ENCODE assay signal across 8 cellular contexts in genomic region chr2:120949027-120949956, GRCh38.
DNase-seq lines count a peak whose midpoint lies in the region; ATAC-seq and TF ChIP-seq lines count a peak whose summit lies in the region.
"Had no signal": no experiment of that assay in that cellular context is flagged by ENCODE, and none has a peak within 500 bp of the region (broad histone marks: within the 10 kb centered on the region; RNA-seq: fewer than 3 reads in every experiment).

No MANE protein-coding gene starts in this region.

- peaks cover 100% of the 10 kb centered on the region for H4K20me1 ChIP-seq in neural progenitor cell (ENCODE audit: low read depth)

- ATAC-seq in activated T-helper 17 cell treated with anti-CD3 and anti-CD28 coated beads, Interleukin-2, amount 50 U/mL, for 72 hours (replicated peaks): no peak
- no peak for ATAC-seq in HG03039 (IDR thresholded peaks at IDR 0.05; ENCODE audit: unreplicated experiment)

- H3K36me3 Mint-ChIP-seq in brain (no peaks in the 10 kb centered on the region), neural progenitor cell (peaks cover 9% of the 10 kb centered on the region)
- no peaks in the 10 kb centered on the region for H3K36me3 Mint-ChIP-seq in activated T-helper 17 cell treated with anti-CD3 and anti-CD28 coated beads, Interleukin-2, amount 50 U/mL, for 72 hours (ENCODE audit: low read depth)
- no peaks in the 10 kb centered on the region for H3K36me3 Mint-ChIP-seq in activated T-helper 1 cell treated with anti-CD3 and anti-CD28 coated beads, Interleukin-12 subunit alpha, Interleukin-12 subunit beta, Interleukin-2, Interleukin-4 antibody, amounts not matched to agents 30 ng/mL and 10 ng/mL and 1 ng/mL, durations not matched to agents 14 hours and 24 hours and 36 hours (ENCODE audit: low read depth)

- H3K9me3 Mint-ChIP-seq in brain: no peaks in the 10 kb centered on the region
- no peaks in the 10 kb centered on the region for H3K9me3 Mint-ChIP-seq in neural progenitor cell
- H3K9me3 Mint-ChIP-seq in activated T-helper 17 cell treated with anti-CD3 and anti-CD28 coated beads, Interleukin-2, amount 50 U/mL, for 72 hours: no peaks in the 10 kb centered on the region
- no peaks in the 10 kb centered on the region for H3K9me3 Mint-ChIP-seq in activated T-helper 1 cell treated with anti-CD3 and anti-CD28 coated beads, Interleukin-12 subunit alpha, Interleukin-12 subunit beta, Interleukin-2, Interleukin-4 antibody, amounts not matched to agents 30 ng/mL and 10 ng/mL and 1 ng/mL, durations not matched to agents 14 hours and 24 hours and 36 hours

- intact Hi-C loops in activated T-helper 1 cell treated with anti-CD3 and anti-CD28 coated beads, Interleukin-12 subunit alpha, Interleukin-12 subunit beta, Interleukin-2, Interleukin-4 antibody, amounts not matched to agents 30 ng/mL and 10 ng/mL and 1 ng/mL, durations not matched to agents 14 hours and 24 hours and 36 hours (cut with micrococcal nuclease): no loop called here

- peaks cover 5% of the 10 kb centered on the region for H3K79me2 ChIP-seq in neural progenitor cell (ENCODE audit: low read depth)

- H3K27ac Mint-ChIP-seq in brain (peak overlapping the region in 4 of 5 experiments; percentile 19 to 84 (median 46)), neural progenitor cell (peak overlapping the region; percentile 21)
- H3K27ac Mint-ChIP-seq in activated T-helper 17 cell treated with anti-CD3 and anti-CD28 coated beads, Interleukin-2, amount 50 U/mL, for 72 hours: no peak overlapping the region
- H3K27ac Mint-ChIP-seq in activated T-helper 1 cell treated with anti-CD3 and anti-CD28 coated beads, Interleukin-12 subunit alpha, Interleukin-12 subunit beta, Interleukin-2, Interleukin-4 antibody, amounts not matched to agents 30 ng/mL and 10 ng/mL and 1 ng/mL, durations not matched to agents 14 hours and 24 hours and 36 hours: no peak overlapping the region

- H3K4me2 ChIP-seq in neural progenitor cell: no peak overlapping the region

- no peaks in the 10 kb centered on the region for H3K9me3 ChIP-seq in neural progenitor cell (ENCODE audit: low read depth)
- H3K9me3 ChIP-seq: ascending aorta had no signal

- peak in 1 of 2 experiments; percentile 20 for TF ChIP-seq CTCF in brain (conservative IDR thresholded peaks at IDR 0.05)
- TF ChIP-seq CTCF in neural progenitor cell (IDR thresholded peaks at IDR 0.05): peak; percentile 18

- H3K27me3 Mint-ChIP-seq in brain (no peaks in the 10 kb centered on the region), neural progenitor cell (ENCODE audit: insufficient read depth, low read depth) (peaks cover 3% of the 10 kb centered on the region)
- peaks cover 3% of the 10 kb centered on the region for H3K27me3 Mint-ChIP-seq in activated T-helper 17 cell treated with anti-CD3 and anti-CD28 coated beads, Interleukin-2, amount 50 U/mL, for 72 hours
- no peaks in the 10 kb centered on the region for H3K27me3 Mint-ChIP-seq in activated T-helper 1 cell treated with anti-CD3 and anti-CD28 coated beads, Interleukin-12 subunit alpha, Interleukin-12 subunit beta, Interleukin-2, Interleukin-4 antibody, amounts not matched to agents 30 ng/mL and 10 ng/mL and 1 ng/mL, durations not matched to agents 14 hours and 24 hours and 36 hours (ENCODE audit: insufficient read depth)

- H3K4me3 Mint-ChIP-seq in brain: no peak overlapping the region
- no peak overlapping the region for H3K4me3 Mint-ChIP-seq in neural progenitor cell
- H3K4me3 Mint-ChIP-seq in activated T-helper 17 cell treated with anti-CD3 and anti-CD28 coated beads, Interleukin-2, amount 50 U/mL, for 72 hours: no peak overlapping the region
- H3K4me3 Mint-ChIP-seq in activated T-helper 1 cell treated with anti-CD3 and anti-CD28 coated beads, Interleukin-12 subunit alpha, Interleukin-12 subunit beta, Interleukin-2, Interleukin-4 antibody, amounts not matched to agents 30 ng/mL and 10 ng/mL and 1 ng/mL, durations not matched to agents 14 hours and 24 hours and 36 hours: no peak overlapping the region

- peak; percentile 15 for DNase-seq in GDM1 (lab: John Stamatoyannopoulos, UW)
- peak; percentile 68 for DNase-seq in NAMALWA (ENCODE audit: low spot score)
- DNase-seq in neural progenitor cell (ENCODE audit: low spot score): no peak
- no peak for DNase-seq in activated T-helper 1 cell treated with anti-CD3 and anti-CD28 coated beads, Interleukin-12 subunit alpha, Interleukin-12 subunit beta, Interleukin-2, Interleukin-4 antibody, amounts not matched to agents 30 ng/mL and 10 ng/mL and 1 ng/mL, durations not matched to agents 14 hours and 24 hours and 36 hours (ENCODE audit: low spot score)

- no peaks in the 10 kb centered on the region for H3F3A ChIP-seq in neural progenitor cell (ENCODE audit: low read depth)

- H3K4me3 ChIP-seq in neural progenitor cell: no peak overlapping the region
- H3K4me3 ChIP-seq: ascending aorta had no signal

- H3K27me3 ChIP-seq in neural progenitor cell: no peaks in the 10 kb centered on the region
- H3K27me3 ChIP-seq: ascending aorta had no signal

- H2AFZ ChIP-seq in neural progenitor cell (replicated peaks): no peak overlapping the region

- H3K4me1 Mint-ChIP-seq in brain: peaks cover 64% of the 10 kb centered on the region
- H3K4me1 Mint-ChIP-seq in neural progenitor cell: peaks cover 63% of the 10 kb centered on the region
- no peaks in the 10 kb centered on the region for H3K4me1 Mint-ChIP-seq in activated T-helper 17 cell treated with anti-CD3 and anti-CD28 coated beads, Interleukin-2, amount 50 U/mL, for 72 hours
- H3K4me1 Mint-ChIP-seq in activated T-helper 1 cell treated with anti-CD3 and anti-CD28 coated beads, Interleukin-12 subunit alpha, Interleukin-12 subunit beta, Interleukin-2, Interleukin-4 antibody, amounts not matched to agents 30 ng/mL and 10 ng/mL and 1 ng/mL, durations not matched to agents 14 hours and 24 hours and 36 hours (ENCODE audit: low read depth): no peaks in the 10 kb centered on the region

- no peak overlapping the region for H3K9ac ChIP-seq in neural progenitor cell

- no peaks in the 10 kb centered on the region for H3K36me3 ChIP-seq in neural progenitor cell
- H3K36me3 ChIP-seq: ascending aorta had no signal

- peaks cover 3% of the 10 kb centered on the region for H3K4me1 ChIP-seq in neural progenitor cell
- H3K4me1 ChIP-seq: ascending aorta had no signal

- no peak overlapping the region for H3K27ac ChIP-seq in neural progenitor cell
- H3K27ac ChIP-seq: ascending aorta had no signal

Comparison
In these comparisons a context has a peak if more than half of its experiments do, and no peak if none do; other contexts are left out.
1. DNase-seq: peak in GDM1 (single experiment) and NAMALWA (single experiment); none in neural progenitor cell (single experiment) and activated T-helper 1 cell treated with anti-CD3 and anti-CD28 coated beads, Interleukin-12 subunit alpha, Interleukin-12 subunit beta, Interleukin-2, Interleukin-4 antibody, amounts not matched to agents 30 ng/mL and 10 ng/mL and 1 ng/mL, durations not matched to agents 14 hours and 24 hours and 36 hours (single experiment).
2. H3K27ac Mint-ChIP-seq: peak in brain (4 of 5) and neural progenitor cell (single experiment); none in activated T-helper 17 cell treated with anti-CD3 and anti-CD28 coated beads, Interleukin-2, amount 50 U/mL, for 72 hours (single experiment) and activated T-helper 1 cell treated with anti-CD3 and anti-CD28 coated beads, Interleukin-12 subunit alpha, Interleukin-12 subunit beta, Interleukin-2, Interleukin-4 antibody, amounts not matched to agents 30 ng/mL and 10 ng/mL and 1 ng/mL, durations not matched to agents 14 hours and 24 hours and 36 hours (single experiment).